32 cellular contexts compared by ENCODE assay signal in the genomic region with DNA sequence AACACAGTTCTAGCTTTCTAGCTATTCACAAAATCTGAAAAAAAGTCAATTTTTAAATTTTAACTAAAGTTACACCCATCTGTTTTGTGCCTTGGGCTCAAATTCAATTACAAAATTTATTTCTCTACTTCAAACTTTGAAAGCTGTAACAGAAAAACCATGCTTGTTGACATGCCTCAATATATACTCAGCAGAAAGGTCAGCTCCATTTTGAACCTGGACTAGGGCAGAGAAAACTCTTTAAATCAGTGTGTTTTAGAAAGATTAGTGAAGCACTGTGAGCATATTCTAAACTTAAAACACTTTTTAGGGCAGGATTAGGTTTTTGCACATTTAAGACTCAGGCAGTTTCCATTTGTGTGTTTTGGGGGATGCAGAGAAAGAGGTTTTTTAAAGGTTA.
"Had no signal": no experiment of that assay in that cellular context is flagged by ENCODE, and none has a peak within 500 bp of the region (broad histone marks: within the 10 kb centered on the region; RNA-seq: fewer than 3 reads in every experiment).

No MANE protein-coding gene starts in this region.

- H3K27ac Mint-ChIP-seq: activated B cell treated with CpG ODN at 0.5 μM for 24 hours; activated CD4-positive, alpha-beta memory T cell treated with anti-CD3 and anti-CD28 coated beads for 36 hours; activated CD4-positive, alpha-beta T cell treated with anti-CD3 and anti-CD28 coated beads, Interleukin-2, amount 10 ng/mL, durations not matched to agents 7 days and 5 days; activated CD8-positive, alpha-beta T cell treated with anti-CD3 and anti-CD28 coated beads for 36 hours; activated naive CD4-positive, alpha-beta T cell treated with anti-CD3 and anti-CD28 coated beads for 36 hours; activated naive CD8-positive, alpha-beta T cell treated with anti-CD3 and anti-CD28 coated beads for 36 hours; activated T-cell treated with anti-CD3 and anti-CD28 coated beads, Interleukin-2, amount 50 U/mL, for 72 hours; activated T-helper 1 cell treated with anti-CD3 and anti-CD28 coated beads, Interleukin-12 subunit alpha, Interleukin-12 subunit beta, Interleukin-2, Interleukin-4 antibody, amounts not matched to agents 30 ng/mL and 10 ng/mL and 1 ng/mL, durations not matched to agents 14 hours and 24 hours and 36 hours; activated T-helper 17 cell treated with anti-CD3 and anti-CD28 coated beads, Interleukin-2, amount 50 U/mL, for 72 hours; T-helper 1 cell treated with Interleukin-12 subunit alpha and Interleukin-12 subunit beta and Interleukin-4 antibody, amounts not matched to agents 30 μg/mL and 1 μg/mL, for 36 hours; T-helper 2 cell treated with Interferon-gamma antibody and Interleukin-4, amounts not matched to agents 5 μg/mL and 100 μg/mL, for 36 hours had no signal

- H3K9me3 Mint-ChIP-seq: activated B cell treated with CpG ODN at 0.5 μM for 24 hours; activated CD4-positive, alpha-beta memory T cell treated with anti-CD3 and anti-CD28 coated beads for 36 hours; activated CD4-positive, alpha-beta T cell treated with anti-CD3 and anti-CD28 coated beads, Interleukin-2, amount 10 ng/mL, durations not matched to agents 7 days and 5 days; activated CD8-positive, alpha-beta T cell treated with anti-CD3 and anti-CD28 coated beads for 36 hours; activated naive CD4-positive, alpha-beta T cell treated with anti-CD3 and anti-CD28 coated beads for 36 hours; activated naive CD8-positive, alpha-beta T cell treated with anti-CD3 and anti-CD28 coated beads for 36 hours; activated T-cell treated with anti-CD3 and anti-CD28 coated beads, Interleukin-2, amount 50 U/mL, for 4 hours; activated T-cell treated with anti-CD3 and anti-CD28 coated beads, Interleukin-2, amount 50 U/mL, for 72 hours; activated T-helper 1 cell treated with anti-CD3 and anti-CD28 coated beads, Interleukin-12 subunit alpha, Interleukin-12 subunit beta, Interleukin-2, Interleukin-4 antibody, amounts not matched to agents 30 ng/mL and 10 ng/mL and 1 ng/mL, durations not matched to agents 14 hours and 24 hours and 36 hours; activated T-helper 17 cell treated with anti-CD3 and anti-CD28 coated beads, Interleukin-2, amount 50 U/mL, for 72 hours; T-helper 1 cell treated with Interleukin-12 subunit alpha and Interleukin-12 subunit beta and Interleukin-4 antibody, amounts not matched to agents 30 μg/mL and 1 μg/mL, for 36 hours; T-helper 2 cell treated with Interferon-gamma antibody and Interleukin-4, amounts not matched to agents 5 μg/mL and 100 μg/mL, for 36 hours had no signal

- H3K27me3 ChIP-seq: adrenal gland, body of pancreas, brain microvascular endothelial cell, breast epithelium had no signal

- H3K36me3 ChIP-seq: brain microvascular endothelial cell, breast epithelium had no signal

- H3K9me3 ChIP-seq: adrenal gland, body of pancreas, breast epithelium had no signal

- H3K4me3 Mint-ChIP-seq: activated B cell treated with CpG ODN at 0.5 μM for 24 hours; activated CD4-positive, alpha-beta memory T cell treated with anti-CD3 and anti-CD28 coated beads for 36 hours; activated CD4-positive, alpha-beta T cell treated with anti-CD3 and anti-CD28 coated beads, Interleukin-2, amount 10 ng/mL, durations not matched to agents 7 days and 5 days; activated CD8-positive, alpha-beta T cell treated with anti-CD3 and anti-CD28 coated beads for 36 hours; activated naive CD4-positive, alpha-beta T cell treated with anti-CD3 and anti-CD28 coated beads for 36 hours; activated naive CD8-positive, alpha-beta T cell treated with anti-CD3 and anti-CD28 coated beads for 36 hours; activated T-cell treated with anti-CD3 and anti-CD28 coated beads, Interleukin-2, amount 50 U/mL, for 4 hours; activated T-cell treated with anti-CD3 and anti-CD28 coated beads, Interleukin-2, amount 50 U/mL, for 72 hours; activated T-helper 1 cell treated with anti-CD3 and anti-CD28 coated beads, Interleukin-12 subunit alpha, Interleukin-12 subunit beta, Interleukin-2, Interleukin-4 antibody, amounts not matched to agents 30 ng/mL and 10 ng/mL and 1 ng/mL, durations not matched to agents 14 hours and 24 hours and 36 hours; activated T-helper 17 cell treated with anti-CD3 and anti-CD28 coated beads, Interleukin-2, amount 50 U/mL, for 72 hours; T-helper 1 cell treated with Interleukin-12 subunit alpha and Interleukin-12 subunit beta and Interleukin-4 antibody, amounts not matched to agents 30 μg/mL and 1 μg/mL, for 36 hours; T-helper 2 cell treated with Interferon-gamma antibody and Interleukin-4, amounts not matched to agents 5 μg/mL and 100 μg/mL, for 36 hours had no signal

- H3K27ac ChIP-seq: adrenal gland, body of pancreas, brain microvascular endothelial cell, breast epithelium, VCaP had no signal

- H3K27me3 Mint-ChIP-seq: activated B cell treated with CpG ODN at 0.5 μM for 24 hours; activated CD4-positive, alpha-beta memory T cell treated with anti-CD3 and anti-CD28 coated beads for 36 hours; activated CD4-positive, alpha-beta T cell treated with anti-CD3 and anti-CD28 coated beads, Interleukin-2, amount 10 ng/mL, durations not matched to agents 7 days and 5 days; activated CD8-positive, alpha-beta T cell treated with anti-CD3 and anti-CD28 coated beads for 36 hours; activated naive CD8-positive, alpha-beta T cell treated with anti-CD3 and anti-CD28 coated beads for 36 hours; activated T-helper 17 cell treated with anti-CD3 and anti-CD28 coated beads, Interleukin-2, amount 50 U/mL, for 72 hours had no signal

- H3K4me1 Mint-ChIP-seq: activated B cell treated with CpG ODN at 0.5 μM for 24 hours had no signal

- H3K4me3 ChIP-seq: adrenal gland, body of pancreas, breast epithelium had no signal

- DNase-seq: activated B cell treated with CpG ODN at 0.5 μM for 24 hours; activated CD4-positive, alpha-beta memory T cell treated with anti-CD3 and anti-CD28 coated beads for 36 hours; activated CD4-positive, alpha-beta T cell treated with anti-CD3 and anti-CD28 coated beads for 48 hours; activated CD4-positive, alpha-beta T cell treated with anti-CD3 and anti-CD28 coated beads, Interleukin-2, amount 10 ng/mL, durations not matched to agents 7 days and 5 days; activated CD4-positive, CD25-positive, alpha-beta regulatory T cell treated with anti-CD3 and anti-CD28 coated beads, Interleukin-2, amount 50 U/mL, for 72 hours; activated CD8-positive, alpha-beta memory T cell treated with anti-CD3 and anti-CD28 coated beads, Interleukin-2, amount 50 U/mL, for 4 hours; activated CD8-positive, alpha-beta T cell treated with anti-CD3 and anti-CD28 coated beads for 36 hours; activated effector memory CD4-positive, alpha-beta T cell treated with anti-CD3 and anti-CD28 coated beads, Interleukin-2, amount 50 U/mL, for 16 hours; activated gamma-delta T cell treated with Interleukin-2 at 50 U/mL for 16 hours; activated naive CD4-positive, alpha-beta T cell; activated naive CD4-positive, alpha-beta T cell treated with anti-CD3 and anti-CD28 coated beads for 36 hours; activated naive CD4-positive, alpha-beta T cell treated with anti-CD3 and anti-CD28 coated beads, Interleukin-2, amount 50 U/mL, for 16 hours; activated naive CD8-positive, alpha-beta T cell treated with anti-CD3 and anti-CD28 coated beads for 36 hours; activated T-cell treated with anti-CD3 and anti-CD28 coated beads for 4 hours; activated T-cell treated with anti-CD3 and anti-CD28 coated beads, Interleukin-2, amount 50 U/mL, for 1 hour; activated T-cell treated with anti-CD3 and anti-CD28 coated beads, Interleukin-2, amount 50 U/mL, for 4 hours; activated T-cell treated with anti-CD3 and anti-CD28 coated beads, Interleukin-2, amount 50 U/mL, for 72 hours; adrenal gland; amniotic stem cell; aorta; body of pancreas; brain microvascular endothelial cell; central memory CD4-positive, alpha-beta T cell; T-helper 1 cell; T-helper 2 cell; T-helper 9 cell had no signal

- H3K4me1 ChIP-seq: adrenal gland, breast epithelium had no signal

- ATAC-seq: activated CD8-positive, alpha-beta T cell treated with anti-CD3 and anti-CD28 coated beads for 36 hours; activated T-cell treated with anti-CD3 and anti-CD28 coated beads, Interleukin-2, amount 50 U/mL, for 4 hours; activated T-cell treated with anti-CD3 and anti-CD28 coated beads, Interleukin-2, amount 50 U/mL, for 72 hours; activated T-helper 17 cell treated with anti-CD3 and anti-CD28 coated beads, Interleukin-2, amount 50 U/mL, for 72 hours; body of pancreas had no signal
